ENCODE assay signal across 8 cellular contexts in genomic region chr11:46127150-46127638, GRCh38. TPM values are rescaled to one million over a fixed set of nuclear protein-coding genes. Genes with fewer than 3 reads are reported as not detected.
DNase-seq lines count a peak whose midpoint lies in the region; ATAC-seq lines count a peak whose summit lies in the region.

No MANE protein-coding gene starts in this region.

- no peak overlapping the region for H3K27ac Mint-ChIP-seq in activated naive CD8-positive, alpha-beta T cell treated with anti-CD3 and anti-CD28 coated beads, Interleukin-2, amount 50 U/mL, for 24 hours

- no peak overlapping the region for H3K4me3 Mint-ChIP-seq in activated naive CD8-positive, alpha-beta T cell treated with anti-CD3 and anti-CD28 coated beads, Interleukin-2, amount 50 U/mL, for 24 hours

- H3K27me3 Mint-ChIP-seq in activated naive CD8-positive, alpha-beta T cell treated with anti-CD3 and anti-CD28 coated beads, Interleukin-2, amount 50 U/mL, for 24 hours = no peaks in the 10 kb centered on the region

- H3K4me1 ChIP-seq in ACC112 (ENCODE audit: control insufficient read depth, insufficient read depth, low read length, unreplicated experiment) (peaks cover 16% of the 10 kb centered on the region), SJCRH30 (peaks cover 3% of the 10 kb centered on the region; the same call in 1 of the 2 replicates)

- peak overlapping the region; percentile 19 for H2AFZ ChIP-seq in ACC112 (ENCODE audit: low read length, unreplicated experiment)

- H3K9me3 Mint-ChIP-seq in activated naive CD8-positive, alpha-beta T cell treated with anti-CD3 and anti-CD28 coated beads, Interleukin-2, amount 50 U/mL, for 24 hours = no peaks in the 10 kb centered on the region

- H3K36me3 ChIP-seq in ACC112 (ENCODE audit: insufficient read depth, low read length) = no peaks in the 10 kb centered on the region
- H3K36me3 ChIP-seq in SJCRH30 = no peaks in the 10 kb centered on the region
- no peaks in the 10 kb centered on the region for H3K36me3 ChIP-seq in H7 (replicated peaks; ENCODE audit: control insufficient read depth, insufficient read depth, low read length)

- H3K4me3 ChIP-seq in ACC112 (ENCODE audit: low read depth, low read length) (no peak overlapping the region), SJCRH30 (no peak overlapping the region), H7 (ENCODE audit: insufficient read depth, low read depth, low read length) (no peak overlapping the region)

- DNase-seq in SJCRH30 (peak; percentile 39 to 63), left lobe of liver (ENCODE audit: low spot score) (no peak), NCI-H1092 treated with DMSO at 0.1 percent for 48 hours (lab: John Stamatoyannopoulos, UW) (no peak), H7 (no peak)
- DNase-seq in activated naive CD8-positive, alpha-beta T cell treated with anti-CD3 and anti-CD28 coated beads, Interleukin-2, amount 50 U/mL, for 24 hours = peak; percentile 27

- ATAC-seq in GM18498 (IDR thresholded peaks at IDR 0.05; ENCODE audit: unreplicated experiment) = peak; percentile 76
- ATAC-seq in HG03342 (IDR thresholded peaks at IDR 0.05; ENCODE audit: unreplicated experiment) = peak; percentile 92
- peak; percentile 97 for ATAC-seq in activated naive CD8-positive, alpha-beta T cell treated with anti-CD3 and anti-CD28 coated beads, Interleukin-2, amount 50 U/mL, for 24 hours
- ATAC-seq in left lobe of liver = peak; percentile 90

- H3K36me3 Mint-ChIP-seq in activated naive CD8-positive, alpha-beta T cell treated with anti-CD3 and anti-CD28 coated beads, Interleukin-2, amount 50 U/mL, for 24 hours (ENCODE audit: low read depth) = no peaks in the 10 kb centered on the region

- H3K27me3 ChIP-seq in ACC112 (ENCODE audit: insufficient read depth, low read length) (no peaks in the 10 kb centered on the region), SJCRH30 (peaks cover 5% of the 10 kb centered on the region; the same call in 1 of the 2 replicates), H7 (ENCODE audit: control insufficient read depth, insufficient read depth, low read length) (no peaks in the 10 kb centered on the region)

- H3K4me1 Mint-ChIP-seq in activated naive CD8-positive, alpha-beta T cell treated with anti-CD3 and anti-CD28 coated beads, Interleukin-2, amount 50 U/mL, for 24 hours = peaks cover 23% of the 10 kb centered on the region

- H3K27ac ChIP-seq in ACC112 (ENCODE audit: low read depth, low read length) (no peak overlapping the region), SJCRH30 (no peak overlapping the region)

- no peaks in the 10 kb centered on the region for H3K79me2 ChIP-seq in ACC112 (ENCODE audit: control insufficient read depth, insufficient read depth, low read length, unreplicated experiment)

- H3K9me3 ChIP-seq in SJCRH30 (replicated peaks) = no peaks in the 10 kb centered on the region

RNA-seq across cellular contexts. Expression of gene PHF21A, which starts 5.9 kb away (rescaled TPM):
- 12.8 and 17.3 TPM in 2 replicates for total RNA-seq in SJCRH30 (2014; rRNA removed; shearing (Covaris generic))
- total RNA-seq in left lobe of liver = 8.2 TPM
- 10.1 and 17.6 TPM in 2 replicates for total RNA-seq in H7 (2014; rRNA removed; shearing (Covaris generic))

Comparison
In these comparisons a context has a peak if more than half of its experiments do, and no peak if none do; other contexts are left out.
1. DNase-seq: peak in SJCRH30 (2 of 2) and activated naive CD8-positive, alpha-beta T cell treated with anti-CD3 and anti-CD28 coated beads, Interleukin-2, amount 50 U/mL, for 24 hours (single experiment); none in left lobe of liver (single experiment), NCI-H1092 treated with DMSO at 0.1 percent for 48 hours (single experiment) and H7 (single experiment).
2. Peak in every context shown above with its lines, with median percentiles within 50 percentile points of each other: ATAC-seq.